ENCODE assay signal across 1 cellular context in genomic region chr1:180169641-180170155, GRCh38.
TF ChIP-seq lines count a peak whose summit lies in the region.

No MANE protein-coding gene starts in this region.

TF ChIP-seq in IMR-90, 13 proteins besides CTCF, POLR2A, EP300 and RAD21:
- TF ChIP-seq SMC3 (IDR thresholded peaks at IDR 0.05; ENCODE audit: low read depth, low read length) (no peak), MAZ (IDR thresholded peaks at IDR 0.05; ENCODE audit: borderline replicate concordance, low read depth, low read length) (no peak), MAFK (IDR thresholded peaks at IDR 0.05; ENCODE audit: low read depth, low read length) (no peak), NFE2L2 (IDR thresholded peaks at IDR 0.05; ENCODE audit: low read depth, low read length) (no peak), RFX5 (IDR thresholded peaks at IDR 0.05; ENCODE audit: low read depth, low read length) (no peak), CEBPB (IDR thresholded peaks at IDR 0.05; ENCODE audit: low read depth, low read length) (no peak), ELK1 (IDR thresholded peaks at IDR 0.05; ENCODE audit: borderline replicate concordance, low read depth, low read length) (no peak), FOS (IDR thresholded peaks at IDR 0.05; ENCODE audit: low read depth, low read length) (no peak), RCOR1 (IDR thresholded peaks at IDR 0.05; ENCODE audit: insufficient replicate concordance, low read length) (no peak), MXI1 (IDR thresholded peaks at IDR 0.05; ENCODE audit: borderline replicate concordance, low read depth, low read length) (no peak)
- TF ChIP-seq, protein P1, sequence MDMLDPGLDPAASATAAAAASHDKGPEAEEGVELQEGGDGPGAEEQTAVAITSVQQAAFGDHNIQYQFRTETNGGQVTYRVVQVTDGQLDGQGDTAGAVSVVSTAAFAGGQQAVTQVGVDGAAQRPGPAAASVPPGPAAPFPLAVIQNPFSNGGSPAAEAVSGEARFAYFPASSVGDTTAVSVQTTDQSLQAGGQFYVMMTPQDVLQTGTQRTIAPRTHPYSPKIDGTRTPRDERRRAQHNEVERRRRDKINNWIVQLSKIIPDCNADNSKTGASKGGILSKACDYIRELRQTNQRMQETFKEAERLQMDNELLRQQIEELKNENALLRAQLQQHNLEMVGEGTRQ (IDR thresholded peaks at IDR 0.05; ENCODE audit: low read depth, low read length) = no peak
